ENCODE assay signal across 24 cellular contexts in the genomic region with DNA sequence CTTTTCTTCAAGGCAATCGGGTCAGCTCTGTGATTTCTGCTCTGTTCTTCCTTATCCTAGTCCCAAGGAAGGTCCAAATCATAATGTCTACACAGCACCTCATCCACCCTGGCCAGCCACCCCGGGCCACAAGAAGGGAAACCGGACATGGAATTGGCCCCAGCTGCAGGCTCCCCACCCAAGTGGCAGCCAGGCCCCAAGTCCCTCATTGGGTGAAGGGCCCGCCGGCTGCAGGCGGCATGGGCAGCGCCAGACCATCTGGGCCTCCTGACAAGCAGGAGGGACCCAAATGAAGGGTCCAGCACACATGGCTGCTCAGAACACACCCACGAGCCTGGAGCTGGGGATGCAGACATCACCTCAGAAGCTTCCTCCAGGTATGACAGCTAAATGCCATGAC. TPM values are rescaled to one million over a fixed set of nuclear protein-coding genes. Genes with fewer than 3 reads are reported as not detected.
DNase-seq lines count a peak whose midpoint lies in the region; ATAC-seq and TF ChIP-seq lines count a peak whose summit lies in the region.
"Had no signal": no experiment of that assay in that cellular context is flagged by ENCODE, and none has a peak within 500 bp of the region (broad histone marks: within the 10 kb centered on the region; RNA-seq: fewer than 3 reads in every experiment).

No MANE protein-coding gene starts in this region.

- H3K36me3 Mint-ChIP-seq in stimulated activated naive CD8-positive, alpha-beta T cell treated with anti-CD3 and anti-CD28 coated beads, Interleukin-15, Interleukin-2, amounts not matched to agents 100 ng/mL and 50 ng/mL, for 24 hours (ENCODE audit: low read depth), result peaks cover 10% of the 10 kb centered on the region
- H3K36me3 Mint-ChIP-seq in activated B cell treated with CpG ODN at 0.5 μM for 24 hours (ENCODE audit: low read depth), result peaks cover 24% of the 10 kb centered on the region

- H3K4me1 ChIP-seq in PC-9 (replicated peaks; ENCODE audit: insufficient read depth), result no peaks in the 10 kb centered on the region
- H3K4me1 ChIP-seq: HAP-1, prostate gland had no signal

- H3K27ac ChIP-seq in PC-9, result no peak overlapping the region
- H3K27ac ChIP-seq: adrenal gland, lower lobe of right lung, neutrophil, prostate gland had no signal

- no peaks in the 10 kb centered on the region for H3K27me3 Mint-ChIP-seq in stimulated activated naive CD8-positive, alpha-beta T cell treated with anti-CD3 and anti-CD28 coated beads, Interleukin-15, Interleukin-2, amounts not matched to agents 100 ng/mL and 50 ng/mL, for 24 hours
- no peaks in the 10 kb centered on the region for H3K27me3 Mint-ChIP-seq in activated B cell treated with CpG ODN at 0.5 μM for 24 hours

- H3K27ac Mint-ChIP-seq in stimulated activated naive CD8-positive, alpha-beta T cell treated with anti-CD3 and anti-CD28 coated beads, Interleukin-15, Interleukin-2, amounts not matched to agents 100 ng/mL and 50 ng/mL, for 24 hours, result peak overlapping the region; percentile 75
- H3K27ac Mint-ChIP-seq in activated B cell treated with CpG ODN at 0.5 μM for 24 hours, result peak overlapping the region; percentile 59
- H3K27ac Mint-ChIP-seq: T-helper 1 cell treated with Interleukin-12 subunit alpha and Interleukin-12 subunit beta and Interleukin-4 antibody, amounts not matched to agents 30 μg/mL and 1 μg/mL, for 36 hours had no signal

- intact Hi-C loops in activated B cell treated with CpG ODN at 0.5 μM for 24 hours (cut with micrococcal nuclease) (no loop called here), PC-9 (cut with micrococcal nuclease; ENCODE audit: unreplicated experiment) (no loop called here)

- no peak for ATAC-seq in stimulated activated naive CD8-positive, alpha-beta T cell treated with anti-CD3 and anti-CD28 coated beads, Interleukin-15, Interleukin-2, amounts not matched to agents 100 U/mL and 50 U/mL, for 24 hours
- ATAC-seq in activated B cell treated with CpG ODN at 0.5 μM for 24 hours (ENCODE audit: low read depth) (no peak), HG03342 (IDR thresholded peaks at IDR 0.05; ENCODE audit: unreplicated experiment) (no peak)
- ATAC-seq: lower lobe of right lung had no signal

- no peaks in the 10 kb centered on the region for H3K9me2 ChIP-seq in PC-9 (ENCODE audit: insufficient read depth)

- H3K4me3 ChIP-seq in PC-9, result no peak overlapping the region
- H3K4me3 ChIP-seq: adrenal gland, HAP-1, lower lobe of right lung, prostate gland had no signal

- no peak for TF ChIP-seq CTCF in activated B cell treated with CpG ODN at 0.5 μM for 24 hours (IDR thresholded peaks at IDR 0.05)
- no peak for TF ChIP-seq CTCF in PC-9 (conservative IDR thresholded peaks at IDR 0.05)

- CTCF ChIA-PET in activated B cell treated with CpG ODN at 0.5 μM for 24 hours (lab: Charles Lee) (interaction anchor here (0.9 to 7.1 kb wide), 3 partner anchors 13 to 59 kb away, joined by 3 to 79 read pairs (median 17); partner anchors contain the start of gene BICD2), PC-9 (lab: Charles Lee) (no interaction called here)

- no peaks in the 10 kb centered on the region for H3K9me3 ChIP-seq in PC-9 (ENCODE audit: insufficient read depth, low read depth)
- H3K9me3 ChIP-seq: adrenal gland, Caco-2, HAP-1, lower lobe of right lung, neutrophil, prostate gland had no signal

- no peak overlapping the region for H2AFZ ChIP-seq in PC-9

- no peaks in the 10 kb centered on the region for H3K9me3 Mint-ChIP-seq in stimulated activated naive CD8-positive, alpha-beta T cell treated with anti-CD3 and anti-CD28 coated beads, Interleukin-15, Interleukin-2, amounts not matched to agents 100 ng/mL and 50 ng/mL, for 24 hours
- no peaks in the 10 kb centered on the region for H3K9me3 Mint-ChIP-seq in activated B cell treated with CpG ODN at 0.5 μM for 24 hours
- H3K9me3 Mint-ChIP-seq: T-helper 1 cell treated with Interleukin-12 subunit alpha and Interleukin-12 subunit beta and Interleukin-4 antibody, amounts not matched to agents 30 μg/mL and 1 μg/mL, for 36 hours had no signal

- H3K4me1 Mint-ChIP-seq in stimulated activated naive CD8-positive, alpha-beta T cell treated with anti-CD3 and anti-CD28 coated beads, Interleukin-15, Interleukin-2, amounts not matched to agents 100 ng/mL and 50 ng/mL, for 24 hours (ENCODE audit: low read depth), result peaks cover 55% of the 10 kb centered on the region
- peaks cover 87% of the 10 kb centered on the region for H3K4me1 Mint-ChIP-seq in activated B cell treated with CpG ODN at 0.5 μM for 24 hours

- H3K4me3 Mint-ChIP-seq in stimulated activated naive CD8-positive, alpha-beta T cell treated with anti-CD3 and anti-CD28 coated beads, Interleukin-15, Interleukin-2, amounts not matched to agents 100 ng/mL and 50 ng/mL, for 24 hours, result no peak overlapping the region
- no peak overlapping the region for H3K4me3 Mint-ChIP-seq in activated B cell treated with CpG ODN at 0.5 μM for 24 hours
- H3K4me3 Mint-ChIP-seq: T-helper 1 cell treated with Interleukin-12 subunit alpha and Interleukin-12 subunit beta and Interleukin-4 antibody, amounts not matched to agents 30 μg/mL and 1 μg/mL, for 36 hours had no signal

- peaks cover 5% of the 10 kb centered on the region; the same call in 1 of the 2 replicates for H3F3A ChIP-seq in PC-9 (ENCODE audit: insufficient read depth, low read depth)

- no peak for DNase-seq in stimulated activated naive CD8-positive, alpha-beta T cell treated with anti-CD3 and anti-CD28 coated beads, Interleukin-15, Interleukin-2, amounts not matched to agents 100 U/mL and 50 U/mL, for 24 hours
- DNase-seq in activated B cell treated with CpG ODN at 0.5 μM for 24 hours, result no peak
- peak; percentile 75 for DNase-seq in mesenteric fat pad (ENCODE audit: low spot score)
- DNase-seq in NCI-H446 treated with DMSO at 0.1 percent for 48 hours (lab: John Stamatoyannopoulos, UW), result no peak
- DNase-seq in PC-9, result no peak
- DNase-seq in T1000 (lab: John Stamatoyannopoulos, UW), result no peak
- DNase-seq: ACHN; activated CD4-positive, alpha-beta T cell treated with anti-CD3 and anti-CD28 coated beads, Interleukin-2, amount 50 U/mL, for 48 hours; activated gamma-delta T cell; C1 segment of cervical spinal cord; Caco-2; DND-41; Kasumi-1; lower lobe of right lung; NCI-H1694; NCI-H2171; substantia nigra had no signal

- POLR2A ChIA-PET in activated B cell treated with CpG ODN at 0.5 μM for 24 hours (lab: Charles Lee) (interaction anchor here (0.9 kb wide), 1 partner anchor 33 kb away, joined by 4 read pairs; no protein-coding TSS in a partner anchor), PC-9 (lab: Charles Lee; ENCODE audit: unreplicated experiment) (no interaction called here)

- H3K79me2 ChIP-seq in PC-9 (ENCODE audit: low read depth), result peaks cover 52% of the 10 kb centered on the region

- peaks cover 17% of the 10 kb centered on the region; the same call in 1 of the 2 replicates for H4K20me1 ChIP-seq in PC-9 (ENCODE audit: insufficient read depth)

- H3K4me2 ChIP-seq in PC-9, result no peak overlapping the region

- BruUV-seq in PC-9 (replicated peaks; lab: Mats Ljungman, UMichigan), result no TSS peak

- no peaks in the 10 kb centered on the region for H3K36me3 ChIP-seq in PC-9 (ENCODE audit: low read depth)
- H3K36me3 ChIP-seq: prostate gland had no signal

- no peaks in the 10 kb centered on the region for H3K27me3 ChIP-seq in PC-9 (ENCODE audit: insufficient read depth, low read depth)
- H3K27me3 ChIP-seq: adrenal gland, neutrophil had no signal

RNA-seq across cellular contexts. Expression of gene BICD2, which starts 33.7 kb away (rescaled TPM):
- 19.5 and 22.5 TPM in 2 replicates for total RNA-seq in activated B cell treated with CpG ODN at 0.5 μM for 24 hours
- total RNA-seq in mesenteric fat pad, result 34.8 TPM
- total RNA-seq in PC-9 (2021), result 40.0 and 40.6 TPM in 2 replicates
